ENCODE assay signal across 8 cellular contexts in genomic region chr3:9779721-9780450, GRCh38. TPM values are rescaled to one million over a fixed set of nuclear protein-coding genes. Genes with fewer than 3 reads are reported as not detected.
A peak's percentile ranks its signal among the peaks of the same experiment; 100 is the strongest.
DNase-seq lines count a peak whose midpoint lies in the region; ATAC-seq, FAIRE-seq and TF ChIP-seq lines count a peak whose summit lies in the region.

No MANE protein-coding gene starts in this region.

- peak overlapping the region; percentile 30 for H3K4me3 Mint-ChIP-seq in activated CD8-positive, alpha-beta memory T cell treated with anti-CD3 and anti-CD28 coated beads, Interleukin-2, amount 10 ng/mL, durations not matched to agents 7 days and 5 days
- peak overlapping the region; percentile 71 for H3K4me3 Mint-ChIP-seq in memory B cell

- no TSS peak for BruUV-seq in HepG2 (replicated peaks; lab: Mats Ljungman, UMichigan)

- TF ChIP-seq CTCF in liver (IDR thresholded peaks at IDR 0.05; ENCODE audit: low read depth, low read length, missing input control) (no peak), HepG2 (CRISPR knock-in tag; IDR thresholded peaks at IDR 0.05) (no peak)

- TF ChIP-seq EP300 in HepG2 (IDR thresholded peaks at IDR 0.05; ENCODE audit: low read depth in 2 of 2, low read length in 2 of 2) = no peak
- TF ChIP-seq EP300 in HepG2 (CRISPR knock-in tag; IDR thresholded peaks at IDR 0.05; ENCODE audit: borderline replicate concordance) = no peak

- H3K79me2 ChIP-seq in HepG2 (ENCODE audit: insufficient read depth, low read length) = no peaks in the 10 kb centered on the region

- H3K27me3 Mint-ChIP-seq in activated CD8-positive, alpha-beta memory T cell treated with anti-CD3 and anti-CD28 coated beads, Interleukin-2, amount 10 ng/mL, durations not matched to agents 7 days and 5 days = no peaks in the 10 kb centered on the region
- no peaks in the 10 kb centered on the region for H3K27me3 Mint-ChIP-seq in memory B cell

- no peak for TF ChIP-seq POLR2A in HepG2 (IDR thresholded peaks at IDR 0.05; ENCODE audit: insufficient read depth in 1 of 2, low read depth in 2 of 2, low read length in 2 of 2)

- peak overlapping the region; percentile 79 to 83 for H3K27ac ChIP-seq in liver (ENCODE audit: low read depth in 1 of 2, low read length in 2 of 2)
- H3K27ac ChIP-seq in HepG2 (ENCODE audit: extremely low read length, insufficient read depth, low read length) = no peak overlapping the region

- H3K9me3 ChIP-seq in liver (ENCODE audit: control insufficient read depth in 4 of 4, low read length in 3 of 4) (no peaks in the 10 kb centered on the region), HepG2 (ENCODE audit: low read length) (no peaks in the 10 kb centered on the region)

- CTCF ChIA-PET in HepG2 (lab: Yijun Ruan, JAX; ENCODE audit: low intra/inter-chr PET ratio, low total read pairs) = no interaction called here
- CTCF ChIA-PET in activated CD8-positive, alpha-beta memory T cell treated with anti-CD3 and anti-CD28 coated beads, Interleukin-2, amount 10 ng/mL, durations not matched to agents 7 days and 5 days (lab: Charles Lee) = interaction anchor here (0.9 to 1.7 kb wide), 5 partner anchors 13 to 152 kb away, joined by 3 to 9 read pairs (median 4); partner anchors contain the start of genes ARPC4, OGG1 and TADA3

- H3K4me1 ChIP-seq in liver (ENCODE audit: control insufficient read depth in 4 of 4, insufficient read depth in 4 of 4, low read length in 3 of 4) = peaks cover 6 to 34% (median 18%) of the 10 kb centered on the region in 4 donors
- peaks cover 16% of the 10 kb centered on the region for H3K4me1 ChIP-seq in HepG2 (ENCODE audit: insufficient read depth, low read length)

- H3K36me3 ChIP-seq in liver (ENCODE audit: control insufficient read depth in 4 of 4, insufficient read depth in 3 of 4, low read depth in 1 of 4, low read length in 3 of 4) = peaks cover 0 to 11% (median 7%) of the 10 kb centered on the region in 4 donors
- peaks cover 14 to 28% of the 10 kb centered on the region in 2 experiments for H3K36me3 ChIP-seq in HepG2 (replicated peaks in 1 of 2; ENCODE audit: control insufficient read depth in 1 of 2, insufficient read depth in 2 of 2, low read length in 2 of 2)

- H3K4me3 ChIP-seq in liver (ENCODE audit: low read depth in 1 of 3, low read length in 3 of 3) (no peak overlapping the region), HepG2 (replicated peaks in 1 of 3; ENCODE audit: insufficient read depth in 1 of 3, low read depth in 2 of 3, low read length in 3 of 3) (no peak overlapping the region)

- POLR2A ChIA-PET in HepG2 (lab: Yijun Ruan, JAX) = no interaction called here

- H3K4me1 Mint-ChIP-seq in activated CD8-positive, alpha-beta memory T cell treated with anti-CD3 and anti-CD28 coated beads, Interleukin-2, amount 10 ng/mL, durations not matched to agents 7 days and 5 days = peaks cover 57% of the 10 kb centered on the region
- peaks cover 44% of the 10 kb centered on the region for H3K4me1 Mint-ChIP-seq in memory B cell

- peak overlapping the region; percentile 88 for H3K27ac Mint-ChIP-seq in activated CD8-positive, alpha-beta memory T cell treated with anti-CD3 and anti-CD28 coated beads, Interleukin-2, amount 10 ng/mL, durations not matched to agents 7 days and 5 days
- peak overlapping the region; percentile 90 for H3K27ac Mint-ChIP-seq in memory B cell

- no peak overlapping the region for H3K9ac ChIP-seq in liver (ENCODE audit: low read depth in 1 of 2, low read length in 2 of 2)
- no peak overlapping the region for H3K9ac ChIP-seq in HepG2 (ENCODE audit: insufficient read depth, low read depth, low read length)

- no peak for FAIRE-seq in HepG2 (lab: Jason Lieb, UNC)

- H3K4me2 ChIP-seq in HepG2 (ENCODE audit: low read depth, low read length) = no peak overlapping the region

- peaks cover 27% of the 10 kb centered on the region for H3K36me3 Mint-ChIP-seq in activated CD8-positive, alpha-beta memory T cell treated with anti-CD3 and anti-CD28 coated beads, Interleukin-2, amount 10 ng/mL, durations not matched to agents 7 days and 5 days
- H3K36me3 Mint-ChIP-seq in memory B cell = peaks cover 4% of the 10 kb centered on the region

- H3K27me3 ChIP-seq in liver (ENCODE audit: control insufficient read depth in 4 of 4, insufficient read depth in 4 of 4, low read length in 3 of 4) (no peaks in the 10 kb centered on the region), HepG2 (ENCODE audit: control insufficient read depth in 1 of 2, insufficient read depth in 2 of 2, low read length in 2 of 2) (no peaks in the 10 kb centered on the region)

- 75% methylated on average over 7 of the region's 7 CpGs for WGBS in liver
- 100% methylated on average over 5 of the region's 7 CpGs for WGBS in HepG2 (ENCODE audit: low lambda C conversion rate)

- TF ChIP-seq RAD21 in liver (IDR thresholded peaks at IDR 0.05) = no peak
- no peak for TF ChIP-seq RAD21 in HepG2 (CRISPR knock-in tag; IDR thresholded peaks at IDR 0.05)

- intact Hi-C loops in HepG2 (cut with micrococcal nuclease; ENCODE audit: unreplicated experiment) = no loop called here

- in situ Hi-C loops in HepG2 (cut with HindIII; ENCODE audit: extremely low pct_ligation_motif_present, low pct_unique_long_range_greater_than_20kb) = no loop called here

- H3K9me3 Mint-ChIP-seq in activated CD8-positive, alpha-beta memory T cell treated with anti-CD3 and anti-CD28 coated beads, Interleukin-2, amount 10 ng/mL, durations not matched to agents 7 days and 5 days (ENCODE audit: low read depth) = no peaks in the 10 kb centered on the region
- no peaks in the 10 kb centered on the region for H3K9me3 Mint-ChIP-seq in memory B cell

- DNase-seq in HepG2 (ENCODE audit: low spot score) (no peak), memory B cell (ENCODE audit: low spot score in 2 of 2) (no peak), occipital lobe (lab: John Stamatoyannopoulos, UW) (no peak), RKO (ENCODE audit: low spot score) (no peak), dermis blood vessel endothelial cell (no peak)
- DNase-seq in activated CD8-positive, alpha-beta memory T cell treated with anti-CD3 and anti-CD28 coated beads, Interleukin-2, amount 10 ng/mL, durations not matched to agents 7 days and 5 days = peak; percentile 84

- ATAC-seq in HepG2 (no peak), HG03469 (IDR thresholded peaks at IDR 0.05; ENCODE audit: unreplicated experiment) (peak; percentile 40), memory B cell (ENCODE audit: low read depth) (peak; percentile 60)
- ATAC-seq in activated CD8-positive, alpha-beta memory T cell treated with anti-CD3 and anti-CD28 coated beads, Interleukin-2, amount 10 ng/mL, durations not matched to agents 7 days and 5 days = peak; percentile 77

- H2AFZ ChIP-seq in HepG2 (ENCODE audit: low read length) = no peak overlapping the region

- no peaks in the 10 kb centered on the region for H4K20me1 ChIP-seq in HepG2 (ENCODE audit: insufficient read depth, low read length)

RNA-seq across cellular contexts. Expression of gene CAMK1, which starts 10.1 kb away (rescaled TPM):
- 10 to 100 TPM; 13.8 to 17.3 TPM for total RNA-seq in liver
- 10 to 100 TPM; 16.0 to 20.1 TPM for polyA plus RNA-seq in liver
- 51.8 and 53.3 TPM in 2 replicates for total RNA-seq in HepG2 (2016; rRNA removed; fragmentation: Illumina TruSeq; extraction: Trizol)
- total RNA-seq in HepG2 (2016; cell fraction: cytosol; rRNA removed; fragmentation: Illumina TruSeq; extraction: Trizol; ENCODE audit: low read depth) = 40.6 and 50.9 TPM in 2 replicates
- 49.0 and 53.3 TPM in 2 replicates for total RNA-seq in HepG2 (2016; cell fraction: insoluble cytoplasmic fraction; rRNA removed; fragmentation: Illumina TruSeq; extraction: Trizol)
- 44.9 and 61.9 TPM in 2 replicates for total RNA-seq in HepG2 (2016; cell fraction: membrane; rRNA removed; fragmentation: Illumina TruSeq; extraction: Trizol)
- 26.4 and 30.0 TPM in 2 replicates for total RNA-seq in HepG2 (2016; cell fraction: nucleus; rRNA removed; fragmentation: Illumina TruSeq; extraction: Trizol)
- polyA plus RNA-seq in HepG2 (2011; rRNA removed) = 26.4 and 27.7 TPM in 2 replicates
- 25.3 and 29.8 TPM in 2 replicates for polyA plus RNA-seq in HepG2 (2011; cell fraction: cytosol; rRNA removed)
- polyA plus RNA-seq in HepG2 (2011; cell fraction: nucleus; rRNA removed) = 30.9 and 36.6 TPM in 2 replicates
- 17.5 and 20.2 TPM in 2 replicates for polyA plus RNA-seq in HepG2 (2012)
- 36.8 and 48.6 TPM in 2 replicates for polyA plus RNA-seq in HepG2 (2016; cell fraction: cytosol; fragmentation: Illumina TruSeq; extraction: Trizol; ENCODE audit: low read depth)
- 45.8 and 51.6 TPM in 2 replicates for polyA plus RNA-seq in HepG2 (2016; cell fraction: insoluble cytoplasmic fraction; fragmentation: Illumina TruSeq; extraction: Trizol; ENCODE audit: low read depth)
- polyA plus RNA-seq in HepG2 (2016; cell fraction: membrane; fragmentation: Illumina TruSeq; extraction: Trizol; ENCODE audit: low read depth) = 36.9 and 45.8 TPM in 2 replicates
- 55.8 and 58.3 TPM in 2 replicates for polyA plus RNA-seq in HepG2 (2016; cell fraction: nucleus; fragmentation: Illumina TruSeq; extraction: Trizol; ENCODE audit: insufficient read depth, low read depth)
- polyA minus RNA-seq in HepG2 (2011; rRNA and poly(A)+ RNA removed; ENCODE audit: low replicate concordance) = 4.7 and 17.6 TPM in 2 replicates
- 8.4 and 15.1 TPM in 2 replicates for polyA minus RNA-seq in HepG2 (2011; cell fraction: cytosol; rRNA and poly(A)+ RNA removed)
- polyA minus RNA-seq in HepG2 (2011; cell fraction: nucleus; rRNA and poly(A)+ RNA removed) = 8.4 and 10.3 TPM in 2 replicates
- 10 to 100 TPM; 31.7 to 57.7 TPM for total RNA-seq in activated CD8-positive, alpha-beta memory T cell treated with anti-CD3 and anti-CD28 coated beads, Interleukin-2, amount 10 ng/mL, durations not matched to agents 7 days and 5 days
- 56.1 TPM for total RNA-seq in occipital lobe
- 34.7 and 40.3 TPM in 2 replicates for total RNA-seq in dermis blood vessel endothelial cell

RNA-seq across cellular contexts. Expression of gene TADA3, which starts 12.4 kb away (rescaled TPM):
- total RNA-seq in liver (10 to 100 TPM; 20.7 to 22.3 TPM), HepG2 (2016; rRNA removed; fragmentation: Illumina TruSeq; extraction: Trizol) (37.1 and 43.3 TPM in 2 replicates), occipital lobe (28.1 TPM), dermis blood vessel endothelial cell (39.5 and 60.6 TPM in 2 replicates)
- polyA plus RNA-seq in liver (10 to 100 TPM; 16.2 to 27.8 TPM), HepG2 (2011; rRNA removed) (32.1 and 34.4 TPM in 2 replicates)
- total RNA-seq in HepG2 (2016; cell fraction: cytosol; rRNA removed; fragmentation: Illumina TruSeq; extraction: Trizol; ENCODE audit: low read depth) = 40.6 and 44.9 TPM in 2 replicates
- total RNA-seq in HepG2 (2016; cell fraction: insoluble cytoplasmic fraction; rRNA removed; fragmentation: Illumina TruSeq; extraction: Trizol) = 36.0 and 42.7 TPM in 2 replicates
- 75.9 and 78.8 TPM in 2 replicates for total RNA-seq in HepG2 (2016; cell fraction: membrane; rRNA removed; fragmentation: Illumina TruSeq; extraction: Trizol)
- 19.3 and 22.3 TPM in 2 replicates for total RNA-seq in HepG2 (2016; cell fraction: nucleus; rRNA removed; fragmentation: Illumina TruSeq; extraction: Trizol)
- polyA plus RNA-seq in HepG2 (2011; cell fraction: cytosol; rRNA removed) = 33.5 and 41.6 TPM in 2 replicates
- 31.8 and 32.8 TPM in 2 replicates for polyA plus RNA-seq in HepG2 (2011; cell fraction: nucleus; rRNA removed)
- polyA plus RNA-seq in HepG2 (2012) = 29.5 and 31.4 TPM in 2 replicates
- 76.9 and 79.2 TPM in 2 replicates for polyA plus RNA-seq in HepG2 (2016; cell fraction: cytosol; fragmentation: Illumina TruSeq; extraction: Trizol; ENCODE audit: low read depth)
- polyA plus RNA-seq in HepG2 (2016; cell fraction: insoluble cytoplasmic fraction; fragmentation: Illumina TruSeq; extraction: Trizol; ENCODE audit: low read depth) = 59.1 and 65.5 TPM in 2 replicates
- 95.4 and 101 TPM in 2 replicates for polyA plus RNA-seq in HepG2 (2016; cell fraction: membrane; fragmentation: Illumina TruSeq; extraction: Trizol; ENCODE audit: low read depth)
- polyA plus RNA-seq in HepG2 (2016; cell fraction: nucleus; fragmentation: Illumina TruSeq; extraction: Trizol; ENCODE audit: insufficient read depth, low read depth) = 46.7 and 52.3 TPM in 2 replicates
- 35.7 and 37.3 TPM in 2 replicates for polyA minus RNA-seq in HepG2 (2011; rRNA and poly(A)+ RNA removed; ENCODE audit: low replicate concordance)
- polyA minus RNA-seq in HepG2 (2011; cell fraction: cytosol; rRNA and poly(A)+ RNA removed) = 27.4 and 29.7 TPM in 2 replicates
- 12.6 and 14.8 TPM in 2 replicates for polyA minus RNA-seq in HepG2 (2011; cell fraction: nucleus; rRNA and poly(A)+ RNA removed)
- 10 to 100 TPM; 89.8 to 90.6 TPM for total RNA-seq in activated CD8-positive, alpha-beta memory T cell treated with anti-CD3 and anti-CD28 coated beads, Interleukin-2, amount 10 ng/mL, durations not matched to agents 7 days and 5 days

RNA-seq across cellular contexts. Expression of gene ARPC4, which starts 13.0 kb away (rescaled TPM):
- total RNA-seq in liver (10 to 100 TPM; 53.3 to 53.6 TPM), HepG2 (2016; rRNA removed; fragmentation: Illumina TruSeq; extraction: Trizol) (73.9 and 83.6 TPM in 2 replicates), occipital lobe (162 TPM), dermis blood vessel endothelial cell (210 and 309 TPM in 2 replicates)
- polyA plus RNA-seq in liver (10 to 100 TPM; 22.1 to 51.8 TPM), HepG2 (2011; rRNA removed) (27.2 and 30.1 TPM in 2 replicates)
- total RNA-seq in HepG2 (2016; cell fraction: cytosol; rRNA removed; fragmentation: Illumina TruSeq; extraction: Trizol; ENCODE audit: low read depth) = 33.6 and 36.2 TPM in 2 replicates
- total RNA-seq in HepG2 (2016; cell fraction: insoluble cytoplasmic fraction; rRNA removed; fragmentation: Illumina TruSeq; extraction: Trizol) = 70.0 and 87.2 TPM in 2 replicates
- 53.3 and 56.0 TPM in 2 replicates for total RNA-seq in HepG2 (2016; cell fraction: membrane; rRNA removed; fragmentation: Illumina TruSeq; extraction: Trizol)
- 59.7 and 66.4 TPM in 2 replicates for total RNA-seq in HepG2 (2016; cell fraction: nucleus; rRNA removed; fragmentation: Illumina TruSeq; extraction: Trizol)
- 38.6 and 40.7 TPM in 2 replicates for polyA plus RNA-seq in HepG2 (2011; cell fraction: cytosol; rRNA removed)
- 29.3 and 34.8 TPM in 2 replicates for polyA plus RNA-seq in HepG2 (2011; cell fraction: nucleus; rRNA removed)
- 27.0 and 41.3 TPM in 2 replicates for polyA plus RNA-seq in HepG2 (2012)
- 28.3 and 37.9 TPM in 2 replicates for polyA plus RNA-seq in HepG2 (2016; cell fraction: cytosol; fragmentation: Illumina TruSeq; extraction: Trizol; ENCODE audit: low read depth)
- 75.5 and 85.0 TPM in 2 replicates for polyA plus RNA-seq in HepG2 (2016; cell fraction: insoluble cytoplasmic fraction; fragmentation: Illumina TruSeq; extraction: Trizol; ENCODE audit: low read depth)
- polyA plus RNA-seq in HepG2 (2016; cell fraction: membrane; fragmentation: Illumina TruSeq; extraction: Trizol; ENCODE audit: low read depth) = 43.0 TPM in 2 replicates
- polyA plus RNA-seq in HepG2 (2016; cell fraction: nucleus; fragmentation: Illumina TruSeq; extraction: Trizol; ENCODE audit: insufficient read depth, low read depth) = 75.8 and 91.3 TPM in 2 replicates
- polyA minus RNA-seq in HepG2 (2011; rRNA and poly(A)+ RNA removed; ENCODE audit: low replicate concordance) = 36.5 and 108 TPM in 2 replicates
- polyA minus RNA-seq in HepG2 (2011; cell fraction: cytosol; rRNA and poly(A)+ RNA removed) = 34.9 and 44.1 TPM in 2 replicates
- 62.7 and 78.3 TPM in 2 replicates for polyA minus RNA-seq in HepG2 (2011; cell fraction: nucleus; rRNA and poly(A)+ RNA removed)
- 100 to 1,000 TPM; 274 to 300 TPM for total RNA-seq in activated CD8-positive, alpha-beta memory T cell treated with anti-CD3 and anti-CD28 coated beads, Interleukin-2, amount 10 ng/mL, durations not matched to agents 7 days and 5 days

RNA-seq across cellular contexts. Expression of gene OGG1, which starts 30.1 kb away (rescaled TPM):
- 10 to 100 TPM in 1 of 2 donors, 1 to 10 TPM in 1; 9.1 to 19.8 TPM for total RNA-seq in liver
- 10 to 100 TPM in 1 of 2 donors, 1 to 10 TPM in 1; 8.9 to 10.8 TPM for polyA plus RNA-seq in liver
- total RNA-seq in HepG2 (2016; rRNA removed; fragmentation: Illumina TruSeq; extraction: Trizol) = 23.8 and 28.7 TPM in 2 replicates
- 45.5 and 45.8 TPM in 2 replicates for total RNA-seq in HepG2 (2016; cell fraction: cytosol; rRNA removed; fragmentation: Illumina TruSeq; extraction: Trizol; ENCODE audit: low read depth)
- 26.5 and 28.3 TPM in 2 replicates for total RNA-seq in HepG2 (2016; cell fraction: insoluble cytoplasmic fraction; rRNA removed; fragmentation: Illumina TruSeq; extraction: Trizol)
- total RNA-seq in HepG2 (2016; cell fraction: membrane; rRNA removed; fragmentation: Illumina TruSeq; extraction: Trizol) = 17.8 and 19.8 TPM in 2 replicates
- total RNA-seq in HepG2 (2016; cell fraction: nucleus; rRNA removed; fragmentation: Illumina TruSeq; extraction: Trizol) = 23.3 and 24.6 TPM in 2 replicates
- polyA plus RNA-seq in HepG2 (2011; rRNA removed) = 33.2 and 38.9 TPM in 2 replicates
- 23.2 and 27.3 TPM in 2 replicates for polyA plus RNA-seq in HepG2 (2011; cell fraction: cytosol; rRNA removed)
- polyA plus RNA-seq in HepG2 (2011; cell fraction: nucleus; rRNA removed) = 48.7 and 59.7 TPM in 2 replicates
- 19.0 and 19.1 TPM in 2 replicates for polyA plus RNA-seq in HepG2 (2012)
- polyA plus RNA-seq in HepG2 (2016; cell fraction: cytosol; fragmentation: Illumina TruSeq; extraction: Trizol; ENCODE audit: low read depth) = 9.3 and 10.9 TPM in 2 replicates
- polyA plus RNA-seq in HepG2 (2016; cell fraction: insoluble cytoplasmic fraction; fragmentation: Illumina TruSeq; extraction: Trizol; ENCODE audit: low read depth) = 31.9 and 32.4 TPM in 2 replicates
- 15.9 and 18.6 TPM in 2 replicates for polyA plus RNA-seq in HepG2 (2016; cell fraction: membrane; fragmentation: Illumina TruSeq; extraction: Trizol; ENCODE audit: low read depth)
- 26.3 and 38.4 TPM in 2 replicates for polyA plus RNA-seq in HepG2 (2016; cell fraction: nucleus; fragmentation: Illumina TruSeq; extraction: Trizol; ENCODE audit: insufficient read depth, low read depth)
- polyA minus RNA-seq in HepG2 (2011; rRNA and poly(A)+ RNA removed; ENCODE audit: low replicate concordance) = 89.8 and 134 TPM in 2 replicates
- 15.1 and 17.1 TPM in 2 replicates for polyA minus RNA-seq in HepG2 (2011; cell fraction: cytosol; rRNA and poly(A)+ RNA removed)
- 56.5 and 63.9 TPM in 2 replicates for polyA minus RNA-seq in HepG2 (2011; cell fraction: nucleus; rRNA and poly(A)+ RNA removed)
- total RNA-seq in activated CD8-positive, alpha-beta memory T cell treated with anti-CD3 and anti-CD28 coated beads, Interleukin-2, amount 10 ng/mL, durations not matched to agents 7 days and 5 days = 10 to 100 TPM; 32.1 to 34.5 TPM
- total RNA-seq in occipital lobe = 61.3 TPM
- 15.5 and 16.6 TPM in 2 replicates for total RNA-seq in dermis blood vessel endothelial cell

RNA-seq across cellular contexts. Expression of gene TTLL3, which starts 30.2 kb away (rescaled TPM):
- total RNA-seq in liver = 10 to 100 TPM in 1 of 2 donors, 1 to 10 TPM in 1; 4.9 to 19.6 TPM
- polyA plus RNA-seq in liver = 1 to 10 TPM; 2.8 to 8.0 TPM
- 1.9 and 9.5 TPM in 2 replicates for total RNA-seq in HepG2 (2016; rRNA removed; fragmentation: Illumina TruSeq; extraction: Trizol)
- total RNA-seq in HepG2 (2016; cell fraction: cytosol; rRNA removed; fragmentation: Illumina TruSeq; extraction: Trizol; ENCODE audit: low read depth) = 2.5 and 4.8 TPM in 2 replicates
- 3.0 and 10.9 TPM in 2 replicates for total RNA-seq in HepG2 (2016; cell fraction: insoluble cytoplasmic fraction; rRNA removed; fragmentation: Illumina TruSeq; extraction: Trizol)
- total RNA-seq in HepG2 (2016; cell fraction: membrane; rRNA removed; fragmentation: Illumina TruSeq; extraction: Trizol) = 2.5 and 4.3 TPM in 2 replicates
- 18.5 and 22.1 TPM in 2 replicates for total RNA-seq in HepG2 (2016; cell fraction: nucleus; rRNA removed; fragmentation: Illumina TruSeq; extraction: Trizol)
- 51.2 and 59.3 TPM in 2 replicates for polyA plus RNA-seq in HepG2 (2011; rRNA removed)
- 10.0 and 13.7 TPM in 2 replicates for polyA plus RNA-seq in HepG2 (2011; cell fraction: cytosol; rRNA removed)
- polyA plus RNA-seq in HepG2 (2011; cell fraction: nucleus; rRNA removed) = 463 and 502 TPM in 2 replicates
- 30.3 and 36.9 TPM in 2 replicates for polyA plus RNA-seq in HepG2 (2012)
- polyA plus RNA-seq in HepG2 (2016; cell fraction: cytosol; fragmentation: Illumina TruSeq; extraction: Trizol; ENCODE audit: low read depth) = 0.27 and 0.43 TPM in 2 replicates
- polyA plus RNA-seq in HepG2 (2016; cell fraction: insoluble cytoplasmic fraction; fragmentation: Illumina TruSeq; extraction: Trizol; ENCODE audit: low read depth) = 2.5 and 2.6 TPM in 2 replicates
- 0.88 and 2.6 TPM in 2 replicates for polyA plus RNA-seq in HepG2 (2016; cell fraction: membrane; fragmentation: Illumina TruSeq; extraction: Trizol; ENCODE audit: low read depth)
- 92.7 and 95.3 TPM in 2 replicates for polyA plus RNA-seq in HepG2 (2016; cell fraction: nucleus; fragmentation: Illumina TruSeq; extraction: Trizol; ENCODE audit: insufficient read depth, low read depth)
- polyA minus RNA-seq in HepG2 (2011; rRNA and poly(A)+ RNA removed; ENCODE audit: low replicate concordance) = 42.0 and 56.1 TPM in 2 replicates
- 3.3 and 3.7 TPM in 2 replicates for polyA minus RNA-seq in HepG2 (2011; cell fraction: cytosol; rRNA and poly(A)+ RNA removed)
- 83.4 and 89.9 TPM in 2 replicates for polyA minus RNA-seq in HepG2 (2011; cell fraction: nucleus; rRNA and poly(A)+ RNA removed)
- total RNA-seq in activated CD8-positive, alpha-beta memory T cell treated with anti-CD3 and anti-CD28 coated beads, Interleukin-2, amount 10 ng/mL, durations not matched to agents 7 days and 5 days = 10 to 100 TPM; 40.4 to 77.5 TPM
- 16.5 TPM for total RNA-seq in occipital lobe
- 9.3 and 20.3 TPM in 2 replicates for total RNA-seq in dermis blood vessel endothelial cell
